ENCODE assay signal across 10 cellular contexts in the genomic region with DNA sequence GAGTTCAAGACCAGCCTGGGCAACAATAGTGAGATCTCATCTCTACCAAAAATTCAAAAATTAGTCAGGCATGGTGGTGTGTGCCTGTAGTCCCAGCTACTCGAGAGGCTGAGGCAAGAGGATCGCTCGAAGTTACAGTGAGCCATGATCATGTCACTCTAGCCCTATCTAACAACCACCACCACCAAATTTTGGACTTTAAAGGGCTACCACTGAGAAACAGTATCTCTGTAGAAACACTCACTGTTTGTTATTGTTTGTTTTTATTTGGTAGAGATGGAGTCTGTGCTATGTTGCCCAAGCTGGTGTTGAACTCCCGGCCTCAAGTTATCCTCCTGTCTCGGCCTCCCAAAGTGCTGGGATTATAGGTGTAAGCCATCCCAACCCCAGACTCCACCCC. TPM values are rescaled to one million over a fixed set of nuclear protein-coding genes. Genes with fewer than 3 reads are reported as not detected.
DNase-seq lines count a peak whose midpoint lies in the region; ATAC-seq and TF ChIP-seq lines count a peak whose summit lies in the region.
"Had no signal": no experiment of that assay in that cellular context is flagged by ENCODE, and none has a peak within 500 bp of the region (broad histone marks: within the 10 kb centered on the region; RNA-seq: fewer than 3 reads in every experiment).

No MANE protein-coding gene starts in this region.

- no peaks in the 10 kb centered on the region for H3K9me2 ChIP-seq in SK-N-SH

- H3K9me3 Mint-ChIP-seq in immature natural killer cell, result no peaks in the 10 kb centered on the region
- H3K9me3 Mint-ChIP-seq in stimulated activated naive B cell treated with anti-CD40 and anti-IgM and Interleukin-4, amounts not matched to agents 10 μg/mL and 1 μg/mL and 100 μg/mL, for 72 hours, result no peaks in the 10 kb centered on the region

- CTCF ChIA-PET in SK-N-SH (lab: Yijun Ruan, JAX), result interaction anchor here (1.1 to 8.1 kb wide), 11 partner anchors 9 to 408 kb away, joined by 3 to 86 read pairs (median 5); partner anchors contain the start of gene WBP2

- 92% methylated on average over 5 of the region's 5 CpGs for WGBS in SK-N-SH (ENCODE audit: low lambda C conversion rate)

- peak overlapping the region; percentile 77 to 95; a peak in 3 of 4 replicates for H3K27ac ChIP-seq in SK-N-SH (ENCODE audit: low read depth in 2 of 2, low read length in 1 of 2)
- H3K27ac ChIP-seq in VCaP, result peak overlapping the region; percentile 97

- H3K27me3 Mint-ChIP-seq in immature natural killer cell (ENCODE audit: low read depth in 3 of 3), result peaks cover 15 to 34% (median 26%) of the 10 kb centered on the region in 3 donors
- H3K27me3 Mint-ChIP-seq in stimulated activated naive B cell treated with anti-CD40 and anti-IgM and Interleukin-4, amounts not matched to agents 10 μg/mL and 1 μg/mL and 100 μg/mL, for 72 hours, result no peaks in the 10 kb centered on the region

- H3K36me3 Mint-ChIP-seq in immature natural killer cell, result no peaks in the 10 kb centered on the region
- H3K36me3 Mint-ChIP-seq in stimulated activated naive B cell treated with anti-CD40 and anti-IgM and Interleukin-4, amounts not matched to agents 10 μg/mL and 1 μg/mL and 100 μg/mL, for 72 hours, result peaks cover 22 to 26% of the 10 kb centered on the region in 2 donors

- H3F3A ChIP-seq in SK-N-SH (replicated peaks; ENCODE audit: insufficient read depth), result peaks cover 21% of the 10 kb centered on the region

- no peaks in the 10 kb centered on the region for H3K27me3 ChIP-seq in SK-N-SH (ENCODE audit: insufficient read depth)

- H3K27ac Mint-ChIP-seq in immature natural killer cell, result peak overlapping the region; percentile 87 to 99 (median 94)
- H3K27ac Mint-ChIP-seq in stimulated activated naive B cell treated with anti-CD40 and anti-IgM and Interleukin-4, amounts not matched to agents 10 μg/mL and 1 μg/mL and 100 μg/mL, for 72 hours, result peak overlapping the region; percentile 96

- H3K4me3 ChIP-seq in SK-N-SH (ENCODE audit: low read depth in 2 of 2, low read length in 1 of 2), result peak overlapping the region in 1 of 2 experiments; percentile 56; a peak in 1 of 4 replicates

- H3K9me3 ChIP-seq in SK-N-SH, result no peaks in the 10 kb centered on the region

- H3K4me1 Mint-ChIP-seq in immature natural killer cell, result peaks cover 63 to 64% of the 10 kb centered on the region in 2 donors
- H3K4me1 Mint-ChIP-seq in stimulated activated naive B cell treated with anti-CD40 and anti-IgM and Interleukin-4, amounts not matched to agents 10 μg/mL and 1 μg/mL and 100 μg/mL, for 72 hours, result peaks cover 42 to 72% of the 10 kb centered on the region in 2 donors

- peak overlapping the region; percentile 69 for H3K9ac ChIP-seq in SK-N-SH

- TF ChIP-seq EP300 in SK-N-SH (IDR thresholded peaks at IDR 0.05; ENCODE audit: borderline replicate concordance in 1 of 2, low read depth in 1 of 2, low read length in 1 of 2), result no peak

- H3K4me3 Mint-ChIP-seq in immature natural killer cell, result peak overlapping the region; percentile 67 to 85 (median 79)
- peak overlapping the region; percentile 5 to 77 for H3K4me3 Mint-ChIP-seq in stimulated activated naive B cell treated with anti-CD40 and anti-IgM and Interleukin-4, amounts not matched to agents 10 μg/mL and 1 μg/mL and 100 μg/mL, for 72 hours

- peak overlapping the region; percentile 96 for H2AFZ ChIP-seq in SK-N-SH (ENCODE audit: low read depth)

- POLR2A ChIA-PET in SK-N-SH (lab: Yijun Ruan, JAX), result no interaction called here

- H3K4me2 ChIP-seq in SK-N-SH, result peak overlapping the region; percentile 75

- TF ChIP-seq RAD21 in SK-N-SH (IDR thresholded peaks at IDR 0.05; ENCODE audit: low read length), result no peak

- no peak for TF ChIP-seq CTCF in SK-N-SH (IDR thresholded peaks at IDR 0.05)
- TF ChIP-seq CTCF in VCaP (conservative IDR thresholded peaks at IDR 0.05), result no peak

- H3K79me2 ChIP-seq in SK-N-SH (ENCODE audit: insufficient read depth), result peaks cover 34% of the 10 kb centered on the region

- H4K20me1 ChIP-seq in SK-N-SH (ENCODE audit: insufficient read depth), result peaks cover under 1% of the 10 kb centered on the region; the same call in 1 of the 2 replicates

- peaks cover 2 to 8% of the 10 kb centered on the region in 2 experiments for H3K36me3 ChIP-seq in SK-N-SH (replicated peaks in 1 of 2; ENCODE audit: control insufficient read depth in 1 of 2, insufficient read depth in 2 of 2, low read length in 1 of 2)

- ATAC-seq in SK-N-SH treated with all-trans-retinoic acid at 6 μM for 48 hours (no peak), HG03135 (IDR thresholded peaks at IDR 0.05; ENCODE audit: unreplicated experiment) (no peak)
- no peak for ATAC-seq in stimulated activated naive B cell treated with anti-CD40 and anti-IgM and Interleukin-4, amounts not matched to agents 10 μg/mL and 1 μg/mL and 100 μg/mL, for 72 hours (replicated peaks)

- DNase-seq in SK-N-SH, result no peak
- no peak for DNase-seq in immature natural killer cell
- no peak for DNase-seq in stimulated activated naive B cell treated with anti-CD40 and anti-IgM and Interleukin-4, amounts not matched to agents 10 μg/mL and 1 μg/mL and 100 μg/mL, for 72 hours
- no peak for DNase-seq in HK-2 (ENCODE audit: unreplicated experiment)
- DNase-seq in globus pallidus (ENCODE audit: low spot score), result no peak
- DNase-seq: aorta, NCI-H1105 had no signal

- peaks cover 15 to 18% of the 10 kb centered on the region in 2 experiments; a peak in 3 of 4 replicates for H3K4me1 ChIP-seq in SK-N-SH (ENCODE audit: control insufficient read depth in 1 of 2, insufficient read depth in 2 of 2, low read depth in 1 of 2, low read length in 1 of 2)

TF ChIP-seq in SK-N-SH, 30 proteins besides CTCF, POLR2A, EP300 and RAD21 (continues in another document):
- TF ChIP-seq MAX (IDR thresholded peaks at IDR 0.05; ENCODE audit: low read depth) (no peak), FOXJ3 (CRISPR knock-in tag; IDR thresholded peaks at IDR 0.05) (no peak), TEAD4 (IDR thresholded peaks at IDR 0.05; ENCODE audit: borderline replicate concordance, insufficient read depth) (no peak), RXRA (IDR thresholded peaks at IDR 0.05; ENCODE audit: borderline replicate concordance, low read depth) (no peak)
- TF ChIP-seq, protein P1, sequence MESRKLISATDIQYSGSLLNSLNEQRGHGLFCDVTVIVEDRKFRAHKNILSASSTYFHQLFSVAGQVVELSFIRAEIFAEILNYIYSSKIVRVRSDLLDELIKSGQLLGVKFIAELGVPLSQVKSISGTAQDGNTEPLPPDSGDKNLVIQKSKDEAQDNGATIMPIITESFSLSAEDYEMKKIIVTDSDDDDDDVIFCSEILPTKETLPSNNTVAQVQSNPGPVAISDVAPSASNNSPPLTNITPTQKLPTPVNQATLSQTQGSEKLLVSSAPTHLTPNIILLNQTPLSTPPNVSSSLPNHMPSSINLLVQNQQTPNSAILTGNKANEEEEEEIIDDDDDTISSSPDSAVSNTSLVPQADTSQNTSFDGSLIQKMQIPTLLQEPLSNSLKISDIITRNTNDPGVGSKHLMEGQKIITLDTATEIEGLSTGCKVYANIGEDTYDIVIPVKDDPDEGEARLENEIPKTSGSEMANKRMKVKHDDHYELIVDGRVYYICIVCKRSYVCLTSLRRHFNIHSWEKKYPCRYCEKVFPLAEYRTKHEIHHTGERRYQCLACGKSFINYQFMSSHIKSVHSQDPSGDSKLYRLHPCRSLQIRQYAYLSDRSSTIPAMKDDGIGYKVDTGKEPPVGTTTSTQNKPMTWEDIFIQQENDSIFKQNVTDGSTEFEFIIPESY (IDR thresholded peaks at IDR 0.05; ENCODE audit: borderline replicate concordance, low read depth), result no peak

TF ChIP-seq in SK-N-SH treated with all-trans-retinoic acid at 6 μM for 48 hours, 23 proteins besides CTCF, POLR2A, EP300 and RAD21:
- TF ChIP-seq TOX (CRISPR knock-in tag; IDR thresholded peaks at IDR 0.05; ENCODE audit: borderline replicate concordance) (no peak), ESRRG (CRISPR knock-in tag; IDR thresholded peaks at IDR 0.05) (no peak)
TF ChIP-seq in SK-N-SH treated with all-trans-retinoic acid at 6 μM for 48 hours: peak in this region for 0.

RNA-seq across cellular contexts. Expression of gene UBALD2, which starts 1.3 kb away (rescaled TPM):
- polyA plus RNA-seq in SK-N-SH (2012; rRNA removed) (16.7 and 27.0 TPM in 2 replicates), immature natural killer cell (1 to 10 TPM; 1.5 to 4.5 (median 3.9) TPM)
- 10.3 and 14.0 TPM in 2 replicates for polyA plus RNA-seq in SK-N-SH (2012; cell fraction: cytosol; rRNA removed)
- 14.0 and 19.5 TPM in 2 replicates for polyA plus RNA-seq in SK-N-SH (2012; cell fraction: nucleus; rRNA removed)

RNA-seq across cellular contexts. Expression of gene RNF157, which starts 23.6 kb away (rescaled TPM):
- polyA plus RNA-seq in SK-N-SH (2012; rRNA removed) (5.2 TPM in 2 replicates), immature natural killer cell (1 to 10 TPM in 2 of 3 donors, under 1 TPM in 1; 0.69 to 3.0 (median 1.2) TPM)
- polyA plus RNA-seq in SK-N-SH (2012; cell fraction: cytosol; rRNA removed), result 4.1 and 6.3 TPM in 2 replicates
- 5.5 and 8.1 TPM in 2 replicates for polyA plus RNA-seq in SK-N-SH (2012; cell fraction: nucleus; rRNA removed)

RNA-seq across cellular contexts. Expression of gene QRICH2, which starts 44.2 kb away (rescaled TPM):
- polyA plus RNA-seq in SK-N-SH (2012; rRNA removed) (6.2 and 7.6 TPM in 2 replicates), immature natural killer cell (under 1 TPM in 1 of 3 donors, not detected in 2; 0.28 TPM)
- polyA plus RNA-seq in SK-N-SH (2012; cell fraction: cytosol; rRNA removed), result 1.8 and 3.0 TPM in 2 replicates
- polyA plus RNA-seq in SK-N-SH (2012; cell fraction: nucleus; rRNA removed), result 32.3 and 33.8 TPM in 2 replicates
